ENCODE assay signal across 15 cellular contexts in the genomic region with DNA sequence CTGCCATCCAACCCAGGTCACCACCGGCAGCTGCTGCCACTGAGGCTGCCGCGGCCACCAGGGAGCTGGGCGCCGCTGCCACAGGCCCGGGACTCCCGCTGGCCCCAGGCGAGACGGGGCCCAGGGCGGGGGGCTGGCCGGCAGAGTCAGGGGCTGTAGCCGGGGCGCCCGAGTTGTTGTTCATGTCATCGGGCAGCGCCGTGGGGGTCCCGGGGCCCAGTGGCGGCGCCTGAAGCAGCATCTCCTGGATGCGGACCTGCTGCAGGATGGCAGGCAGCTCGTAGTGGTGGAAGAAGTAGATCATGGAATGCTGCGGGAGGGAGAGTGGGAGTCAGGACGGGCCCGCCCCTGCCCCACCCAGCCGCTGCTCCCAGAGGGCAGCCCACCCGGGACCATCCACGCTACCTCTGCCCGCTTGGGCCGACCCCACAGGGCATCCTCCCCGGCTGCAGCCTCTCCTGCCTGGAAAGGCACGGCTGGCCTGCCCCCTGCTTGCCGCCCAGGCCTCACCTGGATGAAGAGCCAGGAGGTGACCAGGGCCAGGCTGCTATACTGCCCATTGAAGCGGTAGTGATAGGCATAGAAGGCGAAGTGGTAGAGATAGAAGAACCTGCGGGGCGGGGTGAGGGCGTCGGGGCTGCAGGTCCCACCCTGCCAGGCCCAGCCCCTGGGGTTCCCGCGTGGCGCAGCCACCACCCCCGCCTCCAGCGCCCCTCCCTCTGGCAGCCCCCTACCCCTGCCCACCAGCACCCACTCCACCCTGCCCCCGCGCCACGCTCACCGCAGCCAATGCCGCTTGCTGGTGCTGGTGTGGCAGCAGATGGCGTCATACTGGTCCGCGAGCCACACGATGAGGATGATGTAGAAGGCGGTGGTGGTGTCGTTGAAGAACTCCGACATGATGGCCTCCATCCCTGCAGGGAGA. TPM values are rescaled to one million over a fixed set of nuclear protein-coding genes. Genes with fewer than 3 reads are reported as not detected.
DNase-seq lines count a peak whose midpoint lies in the region; ATAC-seq, FAIRE-seq and TF ChIP-seq lines count a peak whose summit lies in the region.
"Had no signal": no experiment of that assay in that cellular context is flagged by ENCODE, and none has a peak within 500 bp of the region (broad histone marks: within the 10 kb centered on the region; RNA-seq: fewer than 3 reads in every experiment).

No MANE protein-coding gene starts in this region.

- TF ChIP-seq EP300 in HepG2 (IDR thresholded peaks at IDR 0.05; ENCODE audit: low read depth in 2 of 2, low read length in 2 of 2), result no peak
- TF ChIP-seq EP300 in HepG2 (CRISPR knock-in tag; IDR thresholded peaks at IDR 0.05; ENCODE audit: borderline replicate concordance), result no peak

- 98% methylated on average over 22 of the region's 56 CpGs for WGBS in HepG2 (ENCODE audit: low lambda C conversion rate)

- H2AFZ ChIP-seq in HepG2 (ENCODE audit: low read length), result no peak overlapping the region
- H2AFZ ChIP-seq: GM23248 had no signal

- H4K20me1 ChIP-seq in HepG2 (ENCODE audit: insufficient read depth, low read length), result no peaks in the 10 kb centered on the region

- H3K27me3 Mint-ChIP-seq in stimulated activated naive CD8-positive, alpha-beta T cell treated with anti-CD3 and anti-CD28 coated beads, Interleukin-15, amount 100 ng/mL, for 72 hours, result no peaks in the 10 kb centered on the region
- H3K27me3 Mint-ChIP-seq: CD4-positive, CD25-positive, alpha-beta regulatory T cell had no signal

- no peaks in the 10 kb centered on the region for H3K4me1 ChIP-seq in HepG2 (ENCODE audit: insufficient read depth, low read length)
- H3K4me1 ChIP-seq in vagina, result peaks cover 30% of the 10 kb centered on the region
- H3K4me1 ChIP-seq: BLaER1 treated with 17β-estradiol and CSF1 and Interleukin-3, amounts not matched to agents 10 nM and 100 nM had no signal

- no TSS peak for BruUV-seq in HepG2 (replicated peaks; lab: Mats Ljungman, UMichigan)

- CTCF ChIA-PET in HepG2 (lab: Yijun Ruan, JAX; ENCODE audit: low intra/inter-chr PET ratio, low total read pairs), result no interaction called here

- peaks cover 12% of the 10 kb centered on the region for H3K4me1 Mint-ChIP-seq in stimulated activated naive CD8-positive, alpha-beta T cell treated with anti-CD3 and anti-CD28 coated beads, Interleukin-15, amount 100 ng/mL, for 72 hours

- H3K9ac ChIP-seq in HepG2 (ENCODE audit: insufficient read depth, low read depth, low read length), result no peak overlapping the region
- H3K9ac ChIP-seq: BLaER1 treated with 17β-estradiol and CSF1 and Interleukin-3, amounts not matched to agents 10 nM and 100 nM; GM23248 had no signal

- no peaks in the 10 kb centered on the region for H3K27me3 ChIP-seq in HepG2 (ENCODE audit: control insufficient read depth in 1 of 2, insufficient read depth in 2 of 2, low read length in 2 of 2)
- H3K27me3 ChIP-seq in vagina, result no peaks in the 10 kb centered on the region
- H3K27me3 ChIP-seq: BLaER1 treated with 17β-estradiol and CSF1 and Interleukin-3, amounts not matched to agents 10 nM and 100 nM had no signal

- in situ Hi-C loops in HepG2 (cut with HindIII; ENCODE audit: extremely low pct_ligation_motif_present, low pct_unique_long_range_greater_than_20kb), result no loop called here

- no peak overlapping the region for H3K4me3 Mint-ChIP-seq in stimulated activated naive CD8-positive, alpha-beta T cell treated with anti-CD3 and anti-CD28 coated beads, Interleukin-15, amount 100 ng/mL, for 72 hours
- H3K4me3 Mint-ChIP-seq: CD4-positive, CD25-positive, alpha-beta regulatory T cell had no signal

- ATAC-seq in stimulated activated naive CD8-positive, alpha-beta T cell treated with anti-CD3 and anti-CD28 coated beads, Interleukin-15, amount 100 ng/mL, for 72 hours, result peak; percentile 22
- no peak for ATAC-seq in stimulated activated naive CD8-positive, alpha-beta T cell treated with anti-CD3 and anti-CD28 coated beads, Interleukin-15, Interleukin-2, amounts not matched to agents 100 U/mL and 50 U/mL, for 24 hours
- ATAC-seq in HepG2 (no peak), HG03565 (IDR thresholded peaks at IDR 0.05; ENCODE audit: unreplicated experiment) (no peak)

- POLR2A ChIA-PET in HepG2 (lab: Yijun Ruan, JAX), result no interaction called here

- peak overlapping the region in 1 of 2 donors; percentile 71 for H3K27ac Mint-ChIP-seq in stimulated activated naive CD8-positive, alpha-beta T cell treated with anti-CD3 and anti-CD28 coated beads, Interleukin-15, amount 100 ng/mL, for 72 hours
- H3K27ac Mint-ChIP-seq: CD4-positive, CD25-positive, alpha-beta regulatory T cell had no signal

- H3K36me3 ChIP-seq in HepG2 (replicated peaks in 1 of 2; ENCODE audit: control insufficient read depth in 1 of 2, insufficient read depth in 2 of 2, low read length in 2 of 2) (peaks cover 14 to 18% of the 10 kb centered on the region in 2 experiments; a peak in 3 of 5 replicates), vagina (peaks cover 0 to 31% of the 10 kb centered on the region in 2 donors)

- H3K4me2 ChIP-seq in HepG2 (ENCODE audit: low read depth, low read length), result no peak overlapping the region
- H3K4me2 ChIP-seq: BLaER1 treated with 17β-estradiol and CSF1 and Interleukin-3, amounts not matched to agents 10 nM and 100 nM had no signal

- peaks cover 9% of the 10 kb centered on the region for H3K79me2 ChIP-seq in HepG2 (ENCODE audit: insufficient read depth, low read length)

- intact Hi-C loops in HepG2 (cut with micrococcal nuclease; ENCODE audit: unreplicated experiment) (no loop called here), vagina (cut with DNase I) (no loop called here)

- TF ChIP-seq POLR2A in HepG2 (IDR thresholded peaks at IDR 0.05; ENCODE audit: insufficient read depth in 1 of 2, low read depth in 2 of 2, low read length in 2 of 2), result no peak
- no peak for TF ChIP-seq POLR2A in vagina (IDR thresholded peaks at IDR 0.05)

- TF ChIP-seq CTCF in HepG2 (CRISPR knock-in tag; IDR thresholded peaks at IDR 0.05) (no peak), vagina (IDR thresholded peaks at IDR 0.05) (no peak)

- no peak for TF ChIP-seq RAD21 in HepG2 (CRISPR knock-in tag; IDR thresholded peaks at IDR 0.05)

- H3K27ac ChIP-seq in HepG2 (ENCODE audit: extremely low read length, insufficient read depth, low read length) (no peak overlapping the region), vagina (peak overlapping the region; percentile 77)
- H3K27ac ChIP-seq: BLaER1 treated with 17β-estradiol and CSF1 and Interleukin-3, amounts not matched to agents 10 nM and 100 nM; GM23248 had no signal

- H3K4me3 ChIP-seq in HepG2 (replicated peaks in 1 of 3; ENCODE audit: insufficient read depth in 1 of 3, low read depth in 2 of 3, low read length in 3 of 3) (no peak overlapping the region), vagina (no peak overlapping the region)
- H3K4me3 ChIP-seq: BLaER1 treated with 17β-estradiol and CSF1 and Interleukin-3, amounts not matched to agents 10 nM and 100 nM; GM23248 had no signal

- H3K9me3 Mint-ChIP-seq in stimulated activated naive CD8-positive, alpha-beta T cell treated with anti-CD3 and anti-CD28 coated beads, Interleukin-15, amount 100 ng/mL, for 72 hours, result no peaks in the 10 kb centered on the region
- H3K9me3 Mint-ChIP-seq: CD4-positive, CD25-positive, alpha-beta regulatory T cell had no signal

- DNase-seq in stimulated activated naive CD8-positive, alpha-beta T cell treated with anti-CD3 and anti-CD28 coated beads, Interleukin-15, amount 100 ng/mL, for 72 hours, result no peak
- no peak for DNase-seq in stimulated activated naive CD8-positive, alpha-beta T cell treated with anti-CD3 and anti-CD28 coated beads, Interleukin-15, Interleukin-2, amounts not matched to agents 100 U/mL and 50 U/mL, for 24 hours
- no peak for DNase-seq in HepG2 (ENCODE audit: low spot score)
- DNase-seq in vagina (ENCODE audit: extremely low spot score in 2 of 2), result no peak
- no peak for DNase-seq in AG08396 (ENCODE audit: low spot score)
- DNase-seq: 8988T; CD4-positive, CD25-positive, alpha-beta regulatory T cell; DMS53; GM23248; KBM-7 had no signal

- H3K9me3 ChIP-seq in HepG2 (ENCODE audit: low read length), result no peaks in the 10 kb centered on the region
- no peaks in the 10 kb centered on the region for H3K9me3 ChIP-seq in vagina
- H3K9me3 ChIP-seq: BLaER1 treated with 17β-estradiol and CSF1 and Interleukin-3, amounts not matched to agents 10 nM and 100 nM had no signal

- no peak for FAIRE-seq in HepG2 (lab: Jason Lieb, UNC)
- FAIRE-seq: GM18507, H54, HTR-8/SVneo had no signal

RNA-seq across cellular contexts. Expression of a gene that starts 10.1 kb away (rescaled TPM):
- total RNA-seq in HepG2 (2016; rRNA removed; fragmentation: Illumina TruSeq; extraction: Trizol), result 20.5 and 64.7 TPM in 2 replicates
- total RNA-seq in HepG2 (2016; cell fraction: cytosol; rRNA removed; fragmentation: Illumina TruSeq; extraction: Trizol; ENCODE audit: low read depth), result 30.1 and 37.5 TPM in 2 replicates
- total RNA-seq in HepG2 (2016; cell fraction: insoluble cytoplasmic fraction; rRNA removed; fragmentation: Illumina TruSeq; extraction: Trizol), result 17.1 and 68.9 TPM in 2 replicates
- total RNA-seq in HepG2 (2016; cell fraction: membrane; rRNA removed; fragmentation: Illumina TruSeq; extraction: Trizol), result 50.5 and 59.4 TPM in 2 replicates
- total RNA-seq in HepG2 (2016; cell fraction: nucleus; rRNA removed; fragmentation: Illumina TruSeq; extraction: Trizol), result 58.0 and 76.3 TPM in 2 replicates
- 164 and 232 TPM in 2 replicates for polyA plus RNA-seq in HepG2 (2011; rRNA removed)
- polyA plus RNA-seq in HepG2 (2011; cell fraction: cytosol; rRNA removed), result 108 and 161 TPM in 2 replicates
- 1,157 and 1,454 TPM in 2 replicates for polyA plus RNA-seq in HepG2 (2011; cell fraction: nucleus; rRNA removed)
- polyA plus RNA-seq in HepG2 (2012), result 55.1 and 79.6 TPM in 2 replicates
- 28.3 and 31.6 TPM in 2 replicates for polyA plus RNA-seq in HepG2 (2016; cell fraction: cytosol; fragmentation: Illumina TruSeq; extraction: Trizol; ENCODE audit: low read depth)
- polyA plus RNA-seq in HepG2 (2016; cell fraction: insoluble cytoplasmic fraction; fragmentation: Illumina TruSeq; extraction: Trizol; ENCODE audit: low read depth), result 28.7 and 28.8 TPM in 2 replicates
- polyA plus RNA-seq in HepG2 (2016; cell fraction: membrane; fragmentation: Illumina TruSeq; extraction: Trizol; ENCODE audit: low read depth), result 47.1 and 48.7 TPM in 2 replicates
- 234 and 238 TPM in 2 replicates for polyA plus RNA-seq in HepG2 (2016; cell fraction: nucleus; fragmentation: Illumina TruSeq; extraction: Trizol; ENCODE audit: insufficient read depth, low read depth)
- polyA minus RNA-seq in HepG2 (2011; rRNA and poly(A)+ RNA removed; ENCODE audit: low replicate concordance), result 129 and 199 TPM in 2 replicates
- 47.6 and 51.1 TPM in 2 replicates for polyA minus RNA-seq in HepG2 (2011; cell fraction: cytosol; rRNA and poly(A)+ RNA removed)
- polyA minus RNA-seq in HepG2 (2011; cell fraction: nucleus; rRNA and poly(A)+ RNA removed), result 58.8 and 65.8 TPM in 2 replicates
- total RNA-seq in vagina, result 130 TPM

RNA-seq across cellular contexts. Expression of a gene that starts 10.5 kb away (rescaled TPM):
- total RNA-seq in HepG2 (2016; rRNA removed; fragmentation: Illumina TruSeq; extraction: Trizol) (under 0.01 TPM in 1 of 2 replicates, not detected in the other), vagina (not detected)
- under 0.01 TPM in 2 replicates for total RNA-seq in HepG2 (2016; cell fraction: cytosol; rRNA removed; fragmentation: Illumina TruSeq; extraction: Trizol; ENCODE audit: low read depth)
- under 0.01 TPM in 1 of 2 replicates, not detected in the other for total RNA-seq in HepG2 (2016; cell fraction: insoluble cytoplasmic fraction; rRNA removed; fragmentation: Illumina TruSeq; extraction: Trizol)
- under 0.01 TPM in 1 of 2 replicates, not detected in the other for total RNA-seq in HepG2 (2016; cell fraction: membrane; rRNA removed; fragmentation: Illumina TruSeq; extraction: Trizol)
- not detected in 2 replicates for total RNA-seq in HepG2 (2016; cell fraction: nucleus; rRNA removed; fragmentation: Illumina TruSeq; extraction: Trizol)
- not detected in 2 replicates for polyA plus RNA-seq in HepG2 (2011; rRNA removed)
- not detected in 2 replicates for polyA plus RNA-seq in HepG2 (2011; cell fraction: cytosol; rRNA removed)
- polyA plus RNA-seq in HepG2 (2011; cell fraction: nucleus; rRNA removed), result not detected in 2 replicates
- polyA plus RNA-seq in HepG2 (2012), result not detected in 2 replicates
- polyA plus RNA-seq in HepG2 (2016; cell fraction: cytosol; fragmentation: Illumina TruSeq; extraction: Trizol; ENCODE audit: low read depth), result not detected in 2 replicates
- not detected in 2 replicates for polyA plus RNA-seq in HepG2 (2016; cell fraction: insoluble cytoplasmic fraction; fragmentation: Illumina TruSeq; extraction: Trizol; ENCODE audit: low read depth)
- not detected in 2 replicates for polyA plus RNA-seq in HepG2 (2016; cell fraction: membrane; fragmentation: Illumina TruSeq; extraction: Trizol; ENCODE audit: low read depth)
- not detected in 2 replicates for polyA plus RNA-seq in HepG2 (2016; cell fraction: nucleus; fragmentation: Illumina TruSeq; extraction: Trizol; ENCODE audit: insufficient read depth, low read depth)
- under 0.01 TPM in 1 of 2 replicates, not detected in the other for polyA minus RNA-seq in HepG2 (2011; rRNA and poly(A)+ RNA removed; ENCODE audit: low replicate concordance)
- under 0.01 TPM in 1 of 2 replicates, not detected in the other for polyA minus RNA-seq in HepG2 (2011; cell fraction: cytosol; rRNA and poly(A)+ RNA removed)
- not detected in 2 replicates for polyA minus RNA-seq in HepG2 (2011; cell fraction: nucleus; rRNA and poly(A)+ RNA removed)
- total RNA-seq: CD4-positive, CD25-positive, alpha-beta regulatory T cell; GM23248 had no signal
- polyA plus RNA-seq: CD4-positive, CD25-positive, alpha-beta regulatory T cell; GM23248 had no signal

RNA-seq across cellular contexts. Expression of a gene that starts 10.6 kb away (rescaled TPM):
- total RNA-seq in HepG2 (2016; rRNA removed; fragmentation: Illumina TruSeq; extraction: Trizol) (0.07 TPM in 1 of 2 replicates, not detected in the other), vagina (not detected)
- not detected in 2 replicates for total RNA-seq in HepG2 (2016; cell fraction: cytosol; rRNA removed; fragmentation: Illumina TruSeq; extraction: Trizol; ENCODE audit: low read depth)
- 0.17 TPM in 1 of 2 replicates, not detected in the other for total RNA-seq in HepG2 (2016; cell fraction: insoluble cytoplasmic fraction; rRNA removed; fragmentation: Illumina TruSeq; extraction: Trizol)
- not detected in 2 replicates for total RNA-seq in HepG2 (2016; cell fraction: membrane; rRNA removed; fragmentation: Illumina TruSeq; extraction: Trizol)
- total RNA-seq in HepG2 (2016; cell fraction: nucleus; rRNA removed; fragmentation: Illumina TruSeq; extraction: Trizol), result 0.28 TPM in 1 of 2 replicates, not detected in the other
- 0.20 and 0.34 TPM in 2 replicates for polyA plus RNA-seq in HepG2 (2011; rRNA removed)
- 0.15 and 0.47 TPM in 2 replicates for polyA plus RNA-seq in HepG2 (2011; cell fraction: cytosol; rRNA removed)
- 2.8 and 7.1 TPM in 2 replicates for polyA plus RNA-seq in HepG2 (2011; cell fraction: nucleus; rRNA removed)
- polyA plus RNA-seq in HepG2 (2012), result 0.23 and 0.28 TPM in 2 replicates
- polyA plus RNA-seq in HepG2 (2016; cell fraction: cytosol; fragmentation: Illumina TruSeq; extraction: Trizol; ENCODE audit: low read depth), result not detected in 2 replicates
- polyA plus RNA-seq in HepG2 (2016; cell fraction: insoluble cytoplasmic fraction; fragmentation: Illumina TruSeq; extraction: Trizol; ENCODE audit: low read depth), result not detected in 2 replicates
- polyA plus RNA-seq in HepG2 (2016; cell fraction: membrane; fragmentation: Illumina TruSeq; extraction: Trizol; ENCODE audit: low read depth), result not detected in 2 replicates
- 0.27 and 0.38 TPM in 2 replicates for polyA plus RNA-seq in HepG2 (2016; cell fraction: nucleus; fragmentation: Illumina TruSeq; extraction: Trizol; ENCODE audit: insufficient read depth, low read depth)
- 0.42 TPM in 1 of 2 replicates, not detected in the other for polyA minus RNA-seq in HepG2 (2011; rRNA and poly(A)+ RNA removed; ENCODE audit: low replicate concordance)
- polyA minus RNA-seq in HepG2 (2011; cell fraction: cytosol; rRNA and poly(A)+ RNA removed), result not detected in 2 replicates
- polyA minus RNA-seq in HepG2 (2011; cell fraction: nucleus; rRNA and poly(A)+ RNA removed), result 0.13 and 0.37 TPM in 2 replicates
- total RNA-seq: CD4-positive, CD25-positive, alpha-beta regulatory T cell had no signal
- polyA plus RNA-seq: CD4-positive, CD25-positive, alpha-beta regulatory T cell; GM23248 had no signal

RNA-seq across cellular contexts. Expression of a gene that starts 15.6 kb away (rescaled TPM):
- total RNA-seq in HepG2 (2016; rRNA removed; fragmentation: Illumina TruSeq; extraction: Trizol), result 70.0 and 84.5 TPM in 2 replicates
- 29.8 and 31.9 TPM in 2 replicates for total RNA-seq in HepG2 (2016; cell fraction: cytosol; rRNA removed; fragmentation: Illumina TruSeq; extraction: Trizol; ENCODE audit: low read depth)
- 66.1 and 74.6 TPM in 2 replicates for total RNA-seq in HepG2 (2016; cell fraction: insoluble cytoplasmic fraction; rRNA removed; fragmentation: Illumina TruSeq; extraction: Trizol)
- 70.9 and 77.3 TPM in 2 replicates for total RNA-seq in HepG2 (2016; cell fraction: membrane; rRNA removed; fragmentation: Illumina TruSeq; extraction: Trizol)
- total RNA-seq in HepG2 (2016; cell fraction: nucleus; rRNA removed; fragmentation: Illumina TruSeq; extraction: Trizol), result 37.1 and 39.3 TPM in 2 replicates
- 58.1 and 63.6 TPM in 2 replicates for polyA plus RNA-seq in HepG2 (2011; rRNA removed)
- polyA plus RNA-seq in HepG2 (2011; cell fraction: cytosol; rRNA removed), result 71.9 and 76.4 TPM in 2 replicates
- polyA plus RNA-seq in HepG2 (2011; cell fraction: nucleus; rRNA removed), result 59.2 and 73.6 TPM in 2 replicates
- 37.6 and 46.6 TPM in 2 replicates for polyA plus RNA-seq in HepG2 (2012)
- polyA plus RNA-seq in HepG2 (2016; cell fraction: cytosol; fragmentation: Illumina TruSeq; extraction: Trizol; ENCODE audit: low read depth), result 36.8 and 41.0 TPM in 2 replicates
- 82.0 and 114 TPM in 2 replicates for polyA plus RNA-seq in HepG2 (2016; cell fraction: insoluble cytoplasmic fraction; fragmentation: Illumina TruSeq; extraction: Trizol; ENCODE audit: low read depth)
- polyA plus RNA-seq in HepG2 (2016; cell fraction: membrane; fragmentation: Illumina TruSeq; extraction: Trizol; ENCODE audit: low read depth), result 75.2 and 79.7 TPM in 2 replicates
- 90.2 and 93.1 TPM in 2 replicates for polyA plus RNA-seq in HepG2 (2016; cell fraction: nucleus; fragmentation: Illumina TruSeq; extraction: Trizol; ENCODE audit: insufficient read depth, low read depth)
- polyA minus RNA-seq in HepG2 (2011; rRNA and poly(A)+ RNA removed; ENCODE audit: low replicate concordance), result 84.2 and 138 TPM in 2 replicates
- 122 and 138 TPM in 2 replicates for polyA minus RNA-seq in HepG2 (2011; cell fraction: cytosol; rRNA and poly(A)+ RNA removed)
- 21.5 and 28.6 TPM in 2 replicates for polyA minus RNA-seq in HepG2 (2011; cell fraction: nucleus; rRNA and poly(A)+ RNA removed)
- total RNA-seq in vagina, result 76.1 TPM

RNA-seq across cellular contexts. Expression of a gene that starts 26.7 kb away (rescaled TPM):
- 47.6 and 49.7 TPM in 2 replicates for total RNA-seq in HepG2 (2016; rRNA removed; fragmentation: Illumina TruSeq; extraction: Trizol)
- total RNA-seq in HepG2 (2016; cell fraction: cytosol; rRNA removed; fragmentation: Illumina TruSeq; extraction: Trizol; ENCODE audit: low read depth), result 26.1 and 29.1 TPM in 2 replicates
- total RNA-seq in HepG2 (2016; cell fraction: insoluble cytoplasmic fraction; rRNA removed; fragmentation: Illumina TruSeq; extraction: Trizol), result 48.0 and 48.9 TPM in 2 replicates
- total RNA-seq in HepG2 (2016; cell fraction: membrane; rRNA removed; fragmentation: Illumina TruSeq; extraction: Trizol), result 31.0 and 31.9 TPM in 2 replicates
- total RNA-seq in HepG2 (2016; cell fraction: nucleus; rRNA removed; fragmentation: Illumina TruSeq; extraction: Trizol), result 29.6 and 30.6 TPM in 2 replicates
- 36.4 and 44.6 TPM in 2 replicates for polyA plus RNA-seq in HepG2 (2011; rRNA removed)
- 25.5 and 56.5 TPM in 2 replicates for polyA plus RNA-seq in HepG2 (2011; cell fraction: cytosol; rRNA removed)
- polyA plus RNA-seq in HepG2 (2011; cell fraction: nucleus; rRNA removed), result 182 and 212 TPM in 2 replicates
- polyA plus RNA-seq in HepG2 (2012), result 32.8 and 36.1 TPM in 2 replicates
- 33.6 and 34.5 TPM in 2 replicates for polyA plus RNA-seq in HepG2 (2016; cell fraction: cytosol; fragmentation: Illumina TruSeq; extraction: Trizol; ENCODE audit: low read depth)
- polyA plus RNA-seq in HepG2 (2016; cell fraction: insoluble cytoplasmic fraction; fragmentation: Illumina TruSeq; extraction: Trizol; ENCODE audit: low read depth), result 54.6 and 65.2 TPM in 2 replicates
- 27.0 and 27.2 TPM in 2 replicates for polyA plus RNA-seq in HepG2 (2016; cell fraction: membrane; fragmentation: Illumina TruSeq; extraction: Trizol; ENCODE audit: low read depth)
- polyA plus RNA-seq in HepG2 (2016; cell fraction: nucleus; fragmentation: Illumina TruSeq; extraction: Trizol; ENCODE audit: insufficient read depth, low read depth), result 69.0 and 72.3 TPM in 2 replicates
- 59.9 and 104 TPM in 2 replicates for polyA minus RNA-seq in HepG2 (2011; rRNA and poly(A)+ RNA removed; ENCODE audit: low replicate concordance)
- 40.3 and 49.5 TPM in 2 replicates for polyA minus RNA-seq in HepG2 (2011; cell fraction: cytosol; rRNA and poly(A)+ RNA removed)
- 29.6 and 30.8 TPM in 2 replicates for polyA minus RNA-seq in HepG2 (2011; cell fraction: nucleus; rRNA and poly(A)+ RNA removed)
- 66.8 TPM for total RNA-seq in vagina
